ENCODE assay signal across 12 cellular contexts in the genomic region with DNA sequence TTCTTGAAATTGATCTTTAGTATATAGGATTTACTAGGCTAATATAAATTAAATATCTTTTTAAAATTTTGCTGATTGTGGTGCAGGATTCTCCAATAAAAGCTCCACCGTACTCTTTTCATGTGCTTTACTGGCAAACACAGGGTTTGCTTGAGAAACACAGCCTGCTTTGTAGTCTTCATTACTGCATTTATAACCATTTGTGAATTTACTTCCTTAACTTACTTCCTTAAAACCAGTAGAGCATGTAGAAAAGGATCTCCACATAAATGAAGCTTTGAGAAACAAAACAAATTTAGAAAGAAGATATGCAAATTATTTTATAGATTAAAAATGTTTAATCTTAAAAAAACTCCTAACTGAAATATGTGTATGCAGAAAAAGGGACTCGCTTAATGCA. TPM values are rescaled to one million over a fixed set of nuclear protein-coding genes. Genes with fewer than 3 reads are reported as not detected.
DNase-seq lines count a peak whose midpoint lies in the region; ATAC-seq and TF ChIP-seq lines count a peak whose summit lies in the region.
"Had no signal": no experiment of that assay in that cellular context is flagged by ENCODE, and none has a peak within 500 bp of the region (broad histone marks: within the 10 kb centered on the region; RNA-seq: fewer than 3 reads in every experiment).

No MANE protein-coding gene starts in this region.

- peak overlapping the region; percentile 26 for H3K4me3 ChIP-seq in Loucy (ENCODE audit: low read length, poor library complexity, severe bottlenecking)
- H3K4me3 ChIP-seq in tibial nerve = no peak overlapping the region
- H3K4me3 ChIP-seq: right atrium auricular region had no signal

- 47 to 51% methylated on average over 2 of the region's 2 CpGs for WGBS in tibial nerve, 2 donors

- H4K20me1 ChIP-seq in Loucy (ENCODE audit: insufficient read depth, low read length, poor library complexity, severe bottlenecking) = no peaks in the 10 kb centered on the region

- ATAC-seq in left colon = peak; percentile 66
- no peak for ATAC-seq in GM19467 (IDR thresholded peaks at IDR 0.05; ENCODE audit: unreplicated experiment)
- ATAC-seq: activated naive CD8-positive, alpha-beta T cell treated with anti-CD3 and anti-CD28 coated beads, Interleukin-2, amount 50 U/mL, for 24 hours; CD8-positive, alpha-beta T cell; esophagus mucosa had no signal

- no peaks in the 10 kb centered on the region for H3K27me3 ChIP-seq in Loucy (ENCODE audit: insufficient read depth, low read length, poor library complexity, severe bottlenecking)
- H3K27me3 ChIP-seq in tibial nerve = no peaks in the 10 kb centered on the region
- H3K27me3 ChIP-seq: right atrium auricular region had no signal

- peak overlapping the region; percentile 47 for H3K9ac ChIP-seq in Loucy (ENCODE audit: low read depth, low read length, poor library complexity, severe bottlenecking)

- TF ChIP-seq CTCF in Loucy (conservative IDR thresholded peaks at IDR 0.05; ENCODE audit: low read length) = no peak
- TF ChIP-seq CTCF in tibial nerve (IDR thresholded peaks at IDR 0.05) = no peak

- H3K79me2 ChIP-seq in Loucy (ENCODE audit: insufficient read depth, low read length) = peaks cover 29% of the 10 kb centered on the region; the same call in 1 of the 2 replicates

- no peaks in the 10 kb centered on the region for H3K9me2 ChIP-seq in Loucy (replicated peaks; ENCODE audit: low read depth, low read length)

- TF ChIP-seq POLR2A in tibial nerve (IDR thresholded peaks at IDR 0.05) = no peak

- no peak for TF ChIP-seq EP300 in tibial nerve (IDR thresholded peaks at IDR 0.05)

- no peaks in the 10 kb centered on the region for H3K9me3 ChIP-seq in Loucy (ENCODE audit: insufficient read depth, low read depth, low read length)
- H3K9me3 ChIP-seq in tibial nerve = no peaks in the 10 kb centered on the region
- H3K9me3 ChIP-seq: right atrium auricular region had no signal

- H3K4me2 ChIP-seq in Loucy (ENCODE audit: low read depth, low read length, poor library complexity, severe bottlenecking) = peak overlapping the region; percentile 52

- DNase-seq in SKM-1 treated with dmso at 0.1 percent for 144 hours (lab: John Stamatoyannopoulos, UW; ENCODE audit: unreplicated experiment) (peak; percentile 76), left colon (no peak), tibial nerve (ENCODE audit: low spot score in 2 of 2) (no peak), NCI-H128 (lab: John Stamatoyannopoulos, UW; ENCODE audit: unreplicated experiment) (no peak), superior temporal gyrus (ENCODE audit: extremely low spot score) (no peak), NCI-H226 (no peak)
- DNase-seq: activated naive CD8-positive, alpha-beta T cell treated with anti-CD3 and anti-CD28 coated beads, Interleukin-2, amount 50 U/mL, for 24 hours; CD8-positive, alpha-beta T cell had no signal

- H3K36me3 ChIP-seq in Loucy (ENCODE audit: insufficient read depth, low read length) = peaks cover 14% of the 10 kb centered on the region; the same call in 1 of the 2 replicates
- H3K36me3 ChIP-seq in tibial nerve = peaks cover 0 to 22% (median 0%) of the 10 kb centered on the region in 3 donors

- peak overlapping the region; percentile 23 to 88 (median 66) for H3K27ac ChIP-seq in tibial nerve

- intact Hi-C loops in left colon (cut with DNase I, micrococcal nuclease) = no loop called here

- H3F3A ChIP-seq in Loucy (ENCODE audit: low read depth) = no peaks in the 10 kb centered on the region

- peaks cover 53% of the 10 kb centered on the region for H3K4me1 ChIP-seq in Loucy (ENCODE audit: insufficient read depth, low read length, poor library complexity, severe bottlenecking)
- H3K4me1 ChIP-seq in tibial nerve = peaks cover 0 to 63% (median 38%) of the 10 kb centered on the region in 4 donors

- H2AFZ ChIP-seq in Loucy (ENCODE audit: low read length) = no peak overlapping the region; the same call in 1 of the 2 replicates

RNA-seq across cellular contexts. Expression of a gene that starts 28.8 kb away (rescaled TPM):
- total RNA-seq in left colon (10 to 100 TPM; 15.7 to 21.9 TPM), tibial nerve (10 to 100 TPM; 51.0 to 79.1 (median 66.9) TPM)
